In the genomic region with DNA sequence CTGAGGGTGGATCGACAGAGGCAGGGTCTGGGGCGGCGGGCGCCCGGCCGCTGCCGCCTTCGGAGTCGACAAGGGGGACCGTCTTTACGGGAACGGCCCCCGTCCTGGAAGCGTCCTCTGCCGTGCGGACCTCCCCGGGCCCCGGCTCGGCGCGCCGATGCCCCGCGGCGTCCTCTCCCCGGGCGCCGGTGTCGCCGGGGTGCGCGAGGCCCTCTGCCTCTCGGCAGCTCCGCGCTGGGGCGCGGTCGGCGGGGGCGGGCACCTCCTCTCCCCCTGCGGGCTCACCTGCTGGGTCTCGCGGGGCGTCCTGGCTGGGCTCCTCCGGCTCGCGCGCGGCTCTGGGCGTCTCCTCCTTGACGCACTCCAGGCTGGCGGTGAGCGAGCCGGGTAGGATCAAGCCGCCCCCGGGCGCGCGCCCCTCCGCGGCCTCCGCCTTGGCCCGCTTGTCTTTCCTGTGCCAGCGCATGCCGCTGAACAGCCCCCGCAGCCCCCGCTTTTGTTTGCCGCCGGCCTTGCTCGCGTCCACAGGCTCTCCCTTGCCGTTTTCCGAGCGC, we compare ENCODE assay signal across 11 cellular contexts. TPM values are rescaled to one million over a fixed set of nuclear protein-coding genes. Genes with fewer than 3 reads are reported as not detected.
A peak's percentile ranks its signal among the peaks of the same experiment; 100 is the strongest.
DNase-seq lines count a peak whose midpoint lies in the region; ATAC-seq, FAIRE-seq and TF ChIP-seq lines count a peak whose summit lies in the region.
"Had no signal": no experiment of that assay in that cellular context is flagged by ENCODE, and none has a peak within 500 bp of the region (broad histone marks: within the 10 kb centered on the region; RNA-seq: fewer than 3 reads in every experiment).

No MANE protein-coding gene starts in this region.

- H4K20me1 ChIP-seq in neural progenitor cell (ENCODE audit: low read depth), result peaks cover 14% of the 10 kb centered on the region

- ATAC-seq in HG03432 (IDR thresholded peaks at IDR 0.05; ENCODE audit: unreplicated experiment), result peak; percentile 38

- H3F3A ChIP-seq in neural progenitor cell (ENCODE audit: low read depth), result peaks cover 9% of the 10 kb centered on the region

- H3K4me3 Mint-ChIP-seq in neural progenitor cell, result peak overlapping the region; percentile 89
- peak overlapping the region in 3 of 8 donors; percentile 23 to 54 (median 47) for H3K4me3 Mint-ChIP-seq in CD4-positive, alpha-beta memory T cell
- no peak overlapping the region for H3K4me3 Mint-ChIP-seq in activated CD4-positive, alpha-beta T cell treated with anti-CD3 and anti-CD28 coated beads, Interleukin-2, amount 10 ng/mL, durations not matched to agents 24 days and 14 days

- FAIRE-seq in GM12892 (lab: Jason Lieb, UNC), result no peak

- intact Hi-C loops in CD4-positive, alpha-beta memory T cell (cut with micrococcal nuclease), result no loop called here
- intact Hi-C loops in activated CD4-positive, alpha-beta T cell treated with anti-CD3 and anti-CD28 coated beads, Interleukin-2, amount 10 ng/mL, durations not matched to agents 24 days and 14 days (cut with micrococcal nuclease), result no loop called here

- TF ChIP-seq CTCF in neural progenitor cell (IDR thresholded peaks at IDR 0.05), result no peak

- H3K27ac Mint-ChIP-seq in neural progenitor cell, result peak overlapping the region; percentile 90
- H3K27ac Mint-ChIP-seq in CD4-positive, alpha-beta memory T cell, result no peak overlapping the region
- no peak overlapping the region for H3K27ac Mint-ChIP-seq in activated CD4-positive, alpha-beta T cell treated with anti-CD3 and anti-CD28 coated beads, Interleukin-2, amount 10 ng/mL, durations not matched to agents 24 days and 14 days

- H3K4me1 ChIP-seq in neural progenitor cell, result peaks cover 14% of the 10 kb centered on the region
- H3K4me1 ChIP-seq in CD4-positive, alpha-beta memory T cell (ENCODE audit: insufficient read depth, low read length), result peaks cover 12% of the 10 kb centered on the region

- H3K27me3 Mint-ChIP-seq in neural progenitor cell (ENCODE audit: insufficient read depth, low read depth), result peaks cover 29% of the 10 kb centered on the region
- peaks cover 48 to 50% of the 10 kb centered on the region in 2 donors for H3K27me3 Mint-ChIP-seq in CD4-positive, alpha-beta memory T cell
- H3K27me3 Mint-ChIP-seq in activated CD4-positive, alpha-beta T cell treated with anti-CD3 and anti-CD28 coated beads, Interleukin-2, amount 10 ng/mL, durations not matched to agents 24 days and 14 days, result peaks cover 68% of the 10 kb centered on the region

- no peak for TF ChIP-seq POLR2A in GM12892 (IDR thresholded peaks at IDR 0.05; ENCODE audit: low read depth, low read length)

- peak overlapping the region; percentile 88 for H2AFZ ChIP-seq in neural progenitor cell (replicated peaks)

- H3K27ac ChIP-seq in neural progenitor cell, result no peak overlapping the region
- no peak overlapping the region for H3K27ac ChIP-seq in CD4-positive, alpha-beta memory T cell (ENCODE audit: low read depth, low read length)
- H3K27ac ChIP-seq: neutrophil, tibial nerve had no signal

- peak overlapping the region; percentile 67 for H3K4me3 ChIP-seq in neural progenitor cell
- H3K4me3 ChIP-seq in CD4-positive, alpha-beta memory T cell (ENCODE audit: low read length in 2 of 2), result no peak overlapping the region

- no peaks in the 10 kb centered on the region for H3K9me3 ChIP-seq in neural progenitor cell (ENCODE audit: low read depth)
- no peaks in the 10 kb centered on the region for H3K9me3 ChIP-seq in CD4-positive, alpha-beta memory T cell (ENCODE audit: control insufficient read depth in 1 of 2, low read length in 2 of 2)
- H3K9me3 ChIP-seq: neutrophil, tibial nerve had no signal

- no peaks in the 10 kb centered on the region for H3K36me3 ChIP-seq in neural progenitor cell
- no peaks in the 10 kb centered on the region for H3K36me3 ChIP-seq in CD4-positive, alpha-beta memory T cell (ENCODE audit: insufficient read depth, low read length)
- H3K36me3 ChIP-seq: neutrophil, tibial nerve had no signal

- POLR2A ChIA-PET in CD4-positive, alpha-beta memory T cell (lab: Charles Lee; ENCODE audit: partially characterized antibody), result no interaction called here

- H3K79me2 ChIP-seq in neural progenitor cell (ENCODE audit: low read depth), result no peaks in the 10 kb centered on the region

- H3K36me3 Mint-ChIP-seq in neural progenitor cell, result peaks cover 26% of the 10 kb centered on the region
- H3K36me3 Mint-ChIP-seq in CD4-positive, alpha-beta memory T cell, result no peaks in the 10 kb centered on the region
- H3K36me3 Mint-ChIP-seq in activated CD4-positive, alpha-beta T cell treated with anti-CD3 and anti-CD28 coated beads, Interleukin-2, amount 10 ng/mL, durations not matched to agents 24 days and 14 days (ENCODE audit: low read depth), result no peaks in the 10 kb centered on the region

- peak; percentile 76 for DNase-seq in COLO668 (lab: John Stamatoyannopoulos, UW; ENCODE audit: unreplicated experiment)
- DNase-seq in dermis blood vessel endothelial cell, result peak; percentile 11
- DNase-seq in neural progenitor cell (ENCODE audit: low spot score), result peak; percentile 67
- no peak for DNase-seq in GM03348 (ENCODE audit: low spot score)
- DNase-seq in CD4-positive, alpha-beta memory T cell, result no peak
- DNase-seq in GM12892 (ENCODE audit: insufficient read length), result no peak
- DNase-seq in activated CD4-positive, alpha-beta T cell treated with anti-CD3 and anti-CD28 coated beads, Interleukin-2, amount 10 ng/mL, durations not matched to agents 24 days and 14 days, result no peak

- H3K9me3 Mint-ChIP-seq in neural progenitor cell, result peaks cover 29% of the 10 kb centered on the region
- peaks cover 0 to 4% (median 0%) of the 10 kb centered on the region in 8 donors for H3K9me3 Mint-ChIP-seq in CD4-positive, alpha-beta memory T cell
- H3K9me3 Mint-ChIP-seq in activated CD4-positive, alpha-beta T cell treated with anti-CD3 and anti-CD28 coated beads, Interleukin-2, amount 10 ng/mL, durations not matched to agents 24 days and 14 days, result no peaks in the 10 kb centered on the region

- peaks cover 53% of the 10 kb centered on the region for H3K4me1 Mint-ChIP-seq in neural progenitor cell
- H3K4me1 Mint-ChIP-seq in CD4-positive, alpha-beta memory T cell, result peaks cover 6 to 15% (median 10%) of the 10 kb centered on the region in 4 donors
- peaks cover 9% of the 10 kb centered on the region for H3K4me1 Mint-ChIP-seq in activated CD4-positive, alpha-beta T cell treated with anti-CD3 and anti-CD28 coated beads, Interleukin-2, amount 10 ng/mL, durations not matched to agents 24 days and 14 days

- H3K9ac ChIP-seq in neural progenitor cell, result no peak overlapping the region

- peaks cover 81% of the 10 kb centered on the region for H3K27me3 ChIP-seq in neural progenitor cell
- peaks cover 4% of the 10 kb centered on the region for H3K27me3 ChIP-seq in CD4-positive, alpha-beta memory T cell (ENCODE audit: insufficient read depth, low read length)

- CTCF ChIA-PET in CD4-positive, alpha-beta memory T cell (lab: Charles Lee; ENCODE audit: partially characterized antibody), result no interaction called here

- peak overlapping the region; percentile 89 for H3K4me2 ChIP-seq in neural progenitor cell

RNA-seq across cellular contexts. Expression of a gene that starts 1.5 kb away (rescaled TPM):
- total RNA-seq in dermis blood vessel endothelial cell (not detected in 2 replicates), neural progenitor cell (ENCODE audit: low replicate concordance) (0.12 TPM in 1 of 2 replicates, not detected in the other)
- not detected for total RNA-seq in CD4-positive, alpha-beta memory T cell
- polyA plus RNA-seq in CD4-positive, alpha-beta memory T cell, result not detected
- 0.47 TPM for polyA plus RNA-seq in GM12892 (2012; ENCODE audit: missing spikeins)
- total RNA-seq in activated CD4-positive, alpha-beta T cell treated with anti-CD3 and anti-CD28 coated beads, Interleukin-2, amount 10 ng/mL, durations not matched to agents 24 days and 14 days, result not detected in 2 replicates
- total RNA-seq: cardiac septum had no signal

Comparison
In these comparisons a context has a peak if more than half of its experiments do, and no peak if none do; other contexts are left out.
1. DNase-seq: peak in COLO668 (single experiment), dermis blood vessel endothelial cell (single experiment) and neural progenitor cell (single experiment); none in GM03348 (single experiment), CD4-positive, alpha-beta memory T cell (0 of 5), GM12892 (single experiment) and activated CD4-positive, alpha-beta T cell treated with anti-CD3 and anti-CD28 coated beads, Interleukin-2, amount 10 ng/mL, durations not matched to agents 24 days and 14 days (single experiment).